Comparison of ENCODE assay signal across 18 cellular contexts in genomic region chr12:49796606-49797451, GRCh38. TPM values are rescaled to one million over a fixed set of nuclear protein-coding genes. Genes with fewer than 3 reads are reported as not detected.
DNase-seq lines count a peak whose midpoint lies in the region; ATAC-seq and TF ChIP-seq lines count a peak whose summit lies in the region.
"Had no signal": no experiment of that assay in that cellular context is flagged by ENCODE, and none has a peak within 500 bp of the region (broad histone marks: within the 10 kb centered on the region; RNA-seq: fewer than 3 reads in every experiment).

No MANE protein-coding gene starts in this region.

- DNase-seq in H7 (peak; percentile 57), chondrocyte (ENCODE audit: low spot score) (peak; percentile 50), neuronal stem cell (ENCODE audit: low spot score) (no peak), testis (peak; percentile 35), HuH-7 (ENCODE audit: low spot score) (no peak), WERI-Rb-1 (no peak)
- DNase-seq: GDM1, GOT3, KBM-7, NCI-H1417, NCI-H1930, NCI-H226, NCI-H524, NCI-H82, PC-3, RPMI8226 had no signal

- no peak overlapping the region for H2AK5ac ChIP-seq in neuronal stem cell (ENCODE audit: low read depth, low read length)

- H3K36me3 Mint-ChIP-seq in chondrocyte (ENCODE audit: low read depth): peaks cover 24% of the 10 kb centered on the region

- H3K27ac Mint-ChIP-seq in chondrocyte (ENCODE audit: unreplicated experiment): no peak overlapping the region

- no peak overlapping the region for H3K27ac ChIP-seq in neuronal stem cell (replicated peaks; ENCODE audit: low read length)
- H3K27ac ChIP-seq in testis: no peak overlapping the region
- H3K27ac ChIP-seq in WERI-Rb-1: no peak overlapping the region
- H3K27ac ChIP-seq: C4-2B had no signal

- no peak overlapping the region for H2AFZ ChIP-seq in neuronal stem cell (ENCODE audit: low read length)

- H3K4me2 ChIP-seq in neuronal stem cell (ENCODE audit: insufficient read depth, low read length, poor library complexity, severe bottlenecking): no peak overlapping the region

- no peaks in the 10 kb centered on the region for H3K79me1 ChIP-seq in neuronal stem cell (ENCODE audit: low read depth, low read length)

- no peak overlapping the region for H2BK120ac ChIP-seq in neuronal stem cell (ENCODE audit: low read depth, low read length)

- no peak overlapping the region for H2BK15ac ChIP-seq in neuronal stem cell (ENCODE audit: low read length)

- intact Hi-C loops in testis (cut with DNase I; ENCODE audit: low total_unique reads): no loop called here

- no peak overlapping the region for H3K4ac ChIP-seq in neuronal stem cell (ENCODE audit: low read length)

- H3K9me3 ChIP-seq in neuronal stem cell (replicated peaks in 1 of 2; ENCODE audit: control insufficient read depth in 2 of 2, insufficient read depth in 1 of 2, low read depth in 1 of 2, low read length in 2 of 2): no peaks in the 10 kb centered on the region
- no peaks in the 10 kb centered on the region for H3K9me3 ChIP-seq in testis
- H3K9me3 ChIP-seq in WERI-Rb-1 (ENCODE audit: severe bottlenecking): no peaks in the 10 kb centered on the region

- H4K91ac ChIP-seq in neuronal stem cell (ENCODE audit: low read depth, low read length, poor library complexity): no peak overlapping the region

- H3K4me1 Mint-ChIP-seq in chondrocyte (ENCODE audit: low read depth): no peaks in the 10 kb centered on the region

- peak overlapping the region; percentile 80 for H2BK5ac ChIP-seq in neuronal stem cell (ENCODE audit: low read length)

- H3K14ac ChIP-seq in neuronal stem cell (ENCODE audit: low read length): no peak overlapping the region

- H3K36me3 ChIP-seq in H7 (replicated peaks; ENCODE audit: control insufficient read depth, insufficient read depth, low read length) (peaks cover 10% of the 10 kb centered on the region), neuronal stem cell (replicated peaks in 1 of 2; ENCODE audit: control insufficient read depth in 2 of 2, insufficient read depth in 2 of 2, low read length in 2 of 2) (peaks cover 32 to 93% of the 10 kb centered on the region in 2 donors), testis (ENCODE audit: low read depth, missing control alignments) (no peaks in the 10 kb centered on the region), WERI-Rb-1 (peaks cover 5% of the 10 kb centered on the region)

- no peak for TF ChIP-seq POLR2A in testis (IDR thresholded peaks at IDR 0.05)

- H4K8ac ChIP-seq in neuronal stem cell (ENCODE audit: low read depth, low read length): no peak overlapping the region

- H3K9me3 Mint-ChIP-seq in chondrocyte (ENCODE audit: low read depth): no peaks in the 10 kb centered on the region

- peak overlapping the region; percentile 36 for H2BK12ac ChIP-seq in neuronal stem cell (ENCODE audit: low read length)

- H3K27me3 Mint-ChIP-seq in chondrocyte (ENCODE audit: low read depth): no peaks in the 10 kb centered on the region

- H3K9ac ChIP-seq in neuronal stem cell (ENCODE audit: low read depth, low read length, poor library complexity): no peak overlapping the region

- no peak overlapping the region for H3K18ac ChIP-seq in neuronal stem cell (ENCODE audit: low read length)

- WGBS in neuronal stem cell (ENCODE audit: extremely low coverage in 2 of 2, insufficient read length in 2 of 2, insufficient replicate concordance in 1 of 2), 2 donors: no CpG with 5 or more reads among the region's 17 CpGs
- WGBS in testis, 2 donors: 65% methylated on average over 16 of the region's 17 CpGs; no CpG with 5 or more reads in 1 of the 2 donors

- H3K4me1 ChIP-seq in neuronal stem cell (ENCODE audit: control insufficient read depth in 2 of 2, insufficient read depth in 1 of 2, low read depth in 1 of 2, low read length in 2 of 2) (peaks cover 0 to 2% of the 10 kb centered on the region in 2 donors), testis (peaks cover 20% of the 10 kb centered on the region)

- H3K4me3 Mint-ChIP-seq in chondrocyte (ENCODE audit: unreplicated experiment): no peak overlapping the region

- ATAC-seq in HG03354 (IDR thresholded peaks at IDR 0.05; ENCODE audit: poor library complexity, severe bottlenecking, unreplicated experiment): no peak
- ATAC-seq: PC-3 had no signal

- TF ChIP-seq CTCF in chondrocyte (IDR thresholded peaks at IDR 0.05) (no peak), testis (IDR thresholded peaks at IDR 0.05) (no peak), WERI-Rb-1 (IDR thresholded peaks at IDR 0.05; ENCODE audit: low read depth, low read length) (no peak)

- H3K4me3 ChIP-seq in H7 (ENCODE audit: insufficient read depth, low read depth, low read length) (no peak overlapping the region), neuronal stem cell (ENCODE audit: low read length in 2 of 2) (no peak overlapping the region), testis (no peak overlapping the region), WERI-Rb-1 (ENCODE audit: low read depth, low read length) (no peak overlapping the region)

- no peaks in the 10 kb centered on the region for H3K27me3 ChIP-seq in H7 (ENCODE audit: control insufficient read depth, insufficient read depth, low read length)
- no peaks in the 10 kb centered on the region for H3K27me3 ChIP-seq in neuronal stem cell (ENCODE audit: control insufficient read depth in 3 of 3, insufficient read depth in 3 of 3, low read depth in 1 of 3, low read length in 3 of 3)
- H3K27me3 ChIP-seq in testis: no peaks in the 10 kb centered on the region
- H3K27me3 ChIP-seq in WERI-Rb-1 (ENCODE audit: insufficient read depth, low read depth, severe bottlenecking): no peaks in the 10 kb centered on the region

- H3K23ac ChIP-seq in neuronal stem cell (ENCODE audit: low read depth, low read length, poor library complexity): no peak overlapping the region

RNA-seq across cellular contexts. Expression of gene NCKAP5L, which starts 31.4 kb away (rescaled TPM):
- 20.0 and 22.3 TPM in 2 replicates for total RNA-seq in H7 (2014; rRNA removed; shearing (Covaris generic))
- 36.3 to 47.6 TPM (median 46.0 TPM) in 3 replicates for total RNA-seq in chondrocyte
- 12.5 TPM for polyA plus RNA-seq in neuronal stem cell (2013, experiment 1 of 2)
- polyA plus RNA-seq in neuronal stem cell (2013, experiment 2 of 2): 13.0 TPM
- 10 to 100 TPM; 63.5 to 79.7 TPM for total RNA-seq in testis
- 22.0 TPM for polyA plus RNA-seq in testis (ENCODE audit: insufficient read depth, low read depth, low replicate concordance)

RNA-seq across cellular contexts. Expression of gene BCDIN3D, which starts 46.1 kb away (rescaled TPM):
- 1.4 and 1.6 TPM in 2 replicates for total RNA-seq in H7 (2014; rRNA removed; shearing (Covaris generic))
- total RNA-seq in chondrocyte: 3.1 to 3.3 TPM (median 3.3 TPM) in 3 replicates
- 5.6 TPM for polyA plus RNA-seq in neuronal stem cell (2013, experiment 1 of 2)
- 6.0 TPM for polyA plus RNA-seq in neuronal stem cell (2013, experiment 2 of 2)
- 1 to 10 TPM; 5.1 to 5.8 TPM for total RNA-seq in testis
- polyA plus RNA-seq in testis (ENCODE audit: insufficient read depth, low read depth, low replicate concordance): 4.9 TPM

RNA-seq across cellular contexts. Expression of gene TMBIM6, which starts 55.5 kb away (rescaled TPM):
- total RNA-seq in H7 (2014; rRNA removed; shearing (Covaris generic)): 385 and 401 TPM in 2 replicates
- total RNA-seq in chondrocyte (321 to 344 TPM (median 335 TPM) in 3 replicates), testis (100 to 1,000 TPM; 407 to 440 TPM)
- 322 TPM for polyA plus RNA-seq in neuronal stem cell (2013, experiment 1 of 2)
- 335 TPM for polyA plus RNA-seq in neuronal stem cell (2013, experiment 2 of 2)
- 618 TPM for polyA plus RNA-seq in testis (ENCODE audit: insufficient read depth, low read depth, low replicate concordance)

Comparison
In these comparisons a context has a peak if more than half of its experiments do, and no peak if none do; other contexts are left out.
1. DNase-seq: peak in H7 (single experiment), chondrocyte (single experiment) and testis (single experiment); none in neuronal stem cell (single experiment), HuH-7 (single experiment) and WERI-Rb-1 (single experiment).